ENCODE assay signal across 17 cellular contexts in genomic region chr2:159297042-159297707, GRCh38. TPM values are rescaled to one million over a fixed set of nuclear protein-coding genes. Genes with fewer than 3 reads are reported as not detected.
A peak's percentile ranks its signal among the peaks of the same experiment; 100 is the strongest.
DNase-seq lines count a peak whose midpoint lies in the region; ATAC-seq and TF ChIP-seq lines count a peak whose summit lies in the region.
"Had no signal": no experiment of that assay in that cellular context is flagged by ENCODE, and none has a peak within 500 bp of the region (broad histone marks: within the 10 kb centered on the region; RNA-seq: fewer than 3 reads in every experiment).

No MANE protein-coding gene starts in this region.

- peaks cover 26% of the 10 kb centered on the region for H3K4me1 Mint-ChIP-seq in Calu3 (ENCODE audit: low read depth, unreplicated experiment)
- no peaks in the 10 kb centered on the region for H3K4me1 Mint-ChIP-seq in stimulated activated memory B cell treated with anti-CD40 and anti-IgM and Interleukin-4, amounts not matched to agents 10 μg/mL and 1 μg/mL and 100 μg/mL, for 72 hours
- H3K4me1 Mint-ChIP-seq: B cell had no signal

- no peak overlapping the region for H3K4me3 ChIP-seq in WERI-Rb-1 (ENCODE audit: low read depth, low read length)
- no peak overlapping the region for H3K4me3 ChIP-seq in left lung
- H3K4me3 ChIP-seq in body of pancreas, result no peak overlapping the region
- H3K4me3 ChIP-seq: SK-N-MC had no signal

- H3K27ac ChIP-seq in WERI-Rb-1 (no peak overlapping the region), left lung (no peak overlapping the region), body of pancreas (no peak overlapping the region)
- H3K27ac ChIP-seq: SK-N-MC had no signal

- H3K36me3 Mint-ChIP-seq in Calu3 (ENCODE audit: insufficient read depth, unreplicated experiment), result no peaks in the 10 kb centered on the region
- H3K36me3 Mint-ChIP-seq in stimulated activated memory B cell treated with anti-CD40 and anti-IgM and Interleukin-4, amounts not matched to agents 10 μg/mL and 1 μg/mL and 100 μg/mL, for 72 hours, result no peaks in the 10 kb centered on the region

- intact Hi-C loops in Calu3 (cut with micrococcal nuclease; ENCODE audit: unreplicated experiment) (no loop called here), left lung (cut with DNase I) (no loop called here), body of pancreas (cut with DNase I) (no loop called here)

- H3K27ac Mint-ChIP-seq in Calu3 (ENCODE audit: unreplicated experiment), result no peak overlapping the region
- no peak overlapping the region for H3K27ac Mint-ChIP-seq in stimulated activated memory B cell treated with anti-CD40 and anti-IgM and Interleukin-4, amounts not matched to agents 10 μg/mL and 1 μg/mL and 100 μg/mL, for 72 hours
- H3K27ac Mint-ChIP-seq: B cell; CD4-positive, alpha-beta T cell; HFFc6 had no signal

- H3K36me3 ChIP-seq in WERI-Rb-1, result no peaks in the 10 kb centered on the region
- H3K36me3 ChIP-seq in left lung, result no peaks in the 10 kb centered on the region
- H3K36me3 ChIP-seq in body of pancreas (replicated peaks in 1 of 2; ENCODE audit: insufficient read depth in 1 of 2, low read depth in 2 of 2), result no peaks in the 10 kb centered on the region

- no peak overlapping the region for H3K4me3 Mint-ChIP-seq in Calu3 (ENCODE audit: low read depth, unreplicated experiment)
- no peak overlapping the region for H3K4me3 Mint-ChIP-seq in stimulated activated memory B cell treated with anti-CD40 and anti-IgM and Interleukin-4, amounts not matched to agents 10 μg/mL and 1 μg/mL and 100 μg/mL, for 72 hours
- H3K4me3 Mint-ChIP-seq: B cell; CD4-positive, alpha-beta T cell; HFFc6 had no signal

- ATAC-seq in left lung, result peak; percentile 27
- ATAC-seq in stimulated activated memory B cell treated with anti-CD40 and anti-IgM and Interleukin-4, amounts not matched to agents 10 μg/mL and 1 μg/mL and 100 μg/mL, for 72 hours, result no peak
- ATAC-seq in body of pancreas, result no peak

- H3K9me3 ChIP-seq in WERI-Rb-1 (ENCODE audit: severe bottlenecking), result peaks cover 5% of the 10 kb centered on the region
- H3K9me3 ChIP-seq in left lung, result no peaks in the 10 kb centered on the region
- no peaks in the 10 kb centered on the region for H3K9me3 ChIP-seq in body of pancreas

- H3K27me3 ChIP-seq in WERI-Rb-1 (ENCODE audit: insufficient read depth, low read depth, severe bottlenecking), result no peaks in the 10 kb centered on the region
- H3K27me3 ChIP-seq in left lung, result no peaks in the 10 kb centered on the region
- no peaks in the 10 kb centered on the region for H3K27me3 ChIP-seq in body of pancreas

- H3K4me1 ChIP-seq in left lung, result no peaks in the 10 kb centered on the region
- no peaks in the 10 kb centered on the region for H3K4me1 ChIP-seq in body of pancreas

- no peaks in the 10 kb centered on the region for H3K9me3 Mint-ChIP-seq in Calu3 (ENCODE audit: low read depth, unreplicated experiment)
- peaks cover 4% of the 10 kb centered on the region for H3K9me3 Mint-ChIP-seq in stimulated activated memory B cell treated with anti-CD40 and anti-IgM and Interleukin-4, amounts not matched to agents 10 μg/mL and 1 μg/mL and 100 μg/mL, for 72 hours
- H3K9me3 Mint-ChIP-seq: CD4-positive, alpha-beta T cell; HFFc6 had no signal

- 79 to 81% methylated on average over 5 of the region's 5 CpGs for WGBS in body of pancreas, 2 donors

- no peak for TF ChIP-seq POLR2A in body of pancreas (IDR thresholded peaks at IDR 0.05)

- TF ChIP-seq CTCF in Calu3 (IDR thresholded peaks at IDR 0.05; ENCODE audit: unreplicated experiment) (no peak), GM12873 (IDR thresholded peaks at IDR 0.05; ENCODE audit: insufficient read depth, low read depth, low read length, missing control alignments) (peak; percentile 2), WERI-Rb-1 (IDR thresholded peaks at IDR 0.05; ENCODE audit: low read depth, low read length) (no peak), left lung (IDR thresholded peaks at IDR 0.05) (no peak), body of pancreas (IDR thresholded peaks at IDR 0.05) (no peak)

- peak; percentile 6 for DNase-seq in Calu3
- peak; percentile 18 for DNase-seq in WERI-Rb-1
- no peak for DNase-seq in left lung
- DNase-seq in NOMO-1 treated with DMSO at 0.1 percent for 48 hours (lab: John Stamatoyannopoulos, UW; ENCODE audit: unreplicated experiment), result no peak
- DNase-seq in body of pancreas, result no peak
- DNase-seq: CD4-positive, alpha-beta T cell; DMS79 treated with DMSO at 0.1 percent for 48 hours; HFFc6; Kasumi-1; NCI-H1105 treated with DMSO at 0.1 percent for 48 hours; NCI-H1694 treated with DMSO at 0.1 percent for 48 hours; NCI-H446; Right ventricle myocardium superior had no signal

- H3K27me3 Mint-ChIP-seq in Calu3 (ENCODE audit: unreplicated experiment), result no peaks in the 10 kb centered on the region
- peaks cover 10% of the 10 kb centered on the region for H3K27me3 Mint-ChIP-seq in stimulated activated memory B cell treated with anti-CD40 and anti-IgM and Interleukin-4, amounts not matched to agents 10 μg/mL and 1 μg/mL and 100 μg/mL, for 72 hours

- CTCF ChIA-PET in Calu3 (lab: Charles Lee), result interaction anchor here (1.0 kb wide), 1 partner anchor 10 kb away, joined by 4 read pairs; the partner anchor contains the start of gene WDSUB1

- no TSS peak for BruUV-seq in Calu3 (replicated peaks; lab: Mats Ljungman, UMichigan)

RNA-seq across cellular contexts. Expression of gene WDSUB1, which starts 10.7 kb away (rescaled TPM):
- 6.7 and 7.3 TPM in 2 replicates for total RNA-seq in Calu3 (2022)
- 10 to 100 TPM; 11.3 to 13.4 TPM for total RNA-seq in left lung
- 1 to 10 TPM; 2.6 to 5.9 TPM for total RNA-seq in body of pancreas

Comparison
In these comparisons a context has a peak if more than half of its experiments do, and no peak if none do; other contexts are left out.
1. DNase-seq: peak in Calu3 (single experiment) and WERI-Rb-1 (single experiment); none in left lung (0 of 2), NOMO-1 treated with DMSO at 0.1 percent for 48 hours (single experiment) and body of pancreas (0 of 4).